16 cellular contexts compared by ENCODE assay signal in genomic region chr9:120478208-120478607, GRCh38.
A peak's percentile ranks its signal among the peaks of the same experiment; 100 is the strongest.
DNase-seq lines count a peak whose midpoint lies in the region; ATAC-seq, FAIRE-seq and TF ChIP-seq lines count a peak whose summit lies in the region.
"Had no signal": no experiment of that assay in that cellular context is flagged by ENCODE, and none has a peak within 500 bp of the region (broad histone marks: within the 10 kb centered on the region; RNA-seq: fewer than 3 reads in every experiment).

No MANE protein-coding gene starts in this region.

- 97% methylated on average over 6 of the region's 6 CpGs for WGBS in HepG2 (ENCODE audit: low lambda C conversion rate)

- H3K79me2 ChIP-seq in astrocyte (ENCODE audit: insufficient read depth, low read length) = no peaks in the 10 kb centered on the region
- peaks cover 4% of the 10 kb centered on the region for H3K79me2 ChIP-seq in HepG2 (ENCODE audit: insufficient read depth, low read length)

- H3K27me3 ChIP-seq in astrocyte (ENCODE audit: insufficient read depth, low read length) (no peaks in the 10 kb centered on the region), HepG2 (ENCODE audit: control insufficient read depth in 1 of 2, insufficient read depth in 2 of 2, low read length in 2 of 2) (no peaks in the 10 kb centered on the region)
- H3K27me3 ChIP-seq: ascending aorta had no signal

- no peak for TF ChIP-seq RAD21 in HepG2 (CRISPR knock-in tag; IDR thresholded peaks at IDR 0.05)

- H4K20me1 ChIP-seq in astrocyte (ENCODE audit: insufficient read depth, low read length) = no peaks in the 10 kb centered on the region
- H4K20me1 ChIP-seq in HepG2 (ENCODE audit: insufficient read depth, low read length) = no peaks in the 10 kb centered on the region

- peaks cover 11% of the 10 kb centered on the region for H3K36me3 Mint-ChIP-seq in astrocyte (ENCODE audit: low read depth, unreplicated experiment)

- H2AFZ ChIP-seq in astrocyte (ENCODE audit: low read depth, low read length) (no peak overlapping the region), HepG2 (ENCODE audit: low read length) (no peak overlapping the region)
- H2AFZ ChIP-seq: GM23338 had no signal

- no peaks in the 10 kb centered on the region for H3K27me3 Mint-ChIP-seq in astrocyte (ENCODE audit: low read depth, unreplicated experiment)
- H3K27me3 Mint-ChIP-seq: activated T-cell treated with anti-CD3 and anti-CD28 coated beads, Interleukin-2, amount 50 U/mL, for 24 hours; memory B cell had no signal

- H3K4me1 Mint-ChIP-seq in astrocyte (ENCODE audit: low read depth, unreplicated experiment) = peaks cover 2% of the 10 kb centered on the region
- H3K4me1 Mint-ChIP-seq: stimulated activated effector memory CD8-positive, alpha-beta T cell treated with anti-CD3 and anti-CD28 coated beads, Interleukin-12 subunit alpha, Interleukin-12 subunit beta, amount 100 ng/mL, for 72 hours had no signal

- H3K36me3 ChIP-seq in astrocyte (ENCODE audit: insufficient read depth, low read length) (peaks cover 4% of the 10 kb centered on the region), HepG2 (replicated peaks in 1 of 2; ENCODE audit: control insufficient read depth in 1 of 2, insufficient read depth in 2 of 2, low read length in 2 of 2) (peaks cover 28 to 81% of the 10 kb centered on the region in 2 experiments)

- no peaks in the 10 kb centered on the region for H3K9me3 ChIP-seq in astrocyte (ENCODE audit: insufficient read depth, low read depth, low read length)
- no peaks in the 10 kb centered on the region for H3K9me3 ChIP-seq in HepG2 (ENCODE audit: low read length)
- H3K9me3 ChIP-seq: ascending aorta had no signal

- ATAC-seq in HepG2 (no peak), HG03571 (IDR thresholded peaks at IDR 0.05; ENCODE audit: unreplicated experiment) (no peak)

- POLR2A ChIA-PET in HepG2 (lab: Yijun Ruan, JAX) = no interaction called here

- DNase-seq in LNCaP clone FGC (ENCODE audit: low read depth) = peak; percentile 34
- no peak for DNase-seq in astrocyte (ENCODE audit: low read depth)
- no peak for DNase-seq in HepG2 (ENCODE audit: low spot score)
- DNase-seq in nucleus accumbens (lab: John Stamatoyannopoulos, UW) = no peak
- no peak for DNase-seq in substantia nigra (lab: John Stamatoyannopoulos, UW)
- DNase-seq in ACHN = no peak
- DNase-seq: activated CD4-positive, alpha-beta T cell treated with anti-CD3 and anti-CD28 coated beads for 1 hour; activated T-cell treated with anti-CD3 and anti-CD28 coated beads, Interleukin-2, amount 50 U/mL, for 24 hours; DMS79; effector memory CD4-positive, alpha-beta T cell had no signal

- peak overlapping the region; percentile 60 for H3K27ac ChIP-seq in C4-2B
- H3K27ac ChIP-seq in astrocyte (ENCODE audit: low read depth, low read length) = no peak overlapping the region
- H3K27ac ChIP-seq in HepG2 (ENCODE audit: extremely low read length, insufficient read depth, low read length) = no peak overlapping the region
- H3K27ac ChIP-seq in substantia nigra (ENCODE audit: low read depth, low read length, poor library complexity, severe bottlenecking) = no peak overlapping the region
- H3K27ac ChIP-seq: ascending aorta had no signal

- H3K9me3 Mint-ChIP-seq in astrocyte (ENCODE audit: unreplicated experiment) = no peaks in the 10 kb centered on the region
- H3K9me3 Mint-ChIP-seq: activated T-cell treated with anti-CD3 and anti-CD28 coated beads, Interleukin-2, amount 50 U/mL, for 24 hours; GM23338; memory B cell; stimulated activated effector memory CD8-positive, alpha-beta T cell treated with anti-CD3 and anti-CD28 coated beads, Interleukin-12 subunit alpha, Interleukin-12 subunit beta, amount 100 ng/mL, for 72 hours had no signal

- H3K9ac ChIP-seq in astrocyte (ENCODE audit: low read length) = peak overlapping the region; percentile 16
- no peak overlapping the region for H3K9ac ChIP-seq in HepG2 (ENCODE audit: insufficient read depth, low read depth, low read length)

- in situ Hi-C loops in HepG2 (cut with HindIII; ENCODE audit: extremely low pct_ligation_motif_present, low pct_unique_long_range_greater_than_20kb) (no loop called here), ACHN (cut with HindIII; ENCODE audit: low pct_ligation_motif_present, low pct_unique_long_range_greater_than_20kb, low sequenced_read_pairs) (no loop called here)

- H3K4me2 ChIP-seq in astrocyte (ENCODE audit: low read length) (peak overlapping the region; percentile 37), HepG2 (ENCODE audit: low read depth, low read length) (no peak overlapping the region)
- H3K4me2 ChIP-seq: GM23338 had no signal

- H3K4me3 ChIP-seq in LNCaP clone FGC (ENCODE audit: low read depth, low read length) = no peak overlapping the region
- no peak overlapping the region for H3K4me3 ChIP-seq in astrocyte (ENCODE audit: insufficient read depth, low read depth, low read length)
- H3K4me3 ChIP-seq in HepG2 (replicated peaks in 1 of 3; ENCODE audit: insufficient read depth in 1 of 3, low read depth in 2 of 3, low read length in 3 of 3) = no peak overlapping the region
- H3K4me3 ChIP-seq: ascending aorta, GM23338 had no signal

- TF ChIP-seq EP300 in HepG2 (IDR thresholded peaks at IDR 0.05; ENCODE audit: low read depth in 2 of 2, low read length in 2 of 2) (no peak), HepG2 (CRISPR knock-in tag; IDR thresholded peaks at IDR 0.05; ENCODE audit: borderline replicate concordance) (no peak)

- FAIRE-seq in astrocyte (lab: Jason Lieb, UNC) (no peak), HepG2 (lab: Jason Lieb, UNC) (no peak)

- CTCF ChIA-PET in HepG2 (lab: Yijun Ruan, JAX; ENCODE audit: low intra/inter-chr PET ratio, low total read pairs) = no interaction called here

- no peak for TF ChIP-seq POLR2A in HepG2 (IDR thresholded peaks at IDR 0.05; ENCODE audit: insufficient read depth in 1 of 2, low read depth in 2 of 2, low read length in 2 of 2)

- intact Hi-C loops in HepG2 (cut with micrococcal nuclease; ENCODE audit: unreplicated experiment) = no loop called here

- no TSS peak for BruUV-seq in HepG2 (replicated peaks; lab: Mats Ljungman, UMichigan)

- H3K4me1 ChIP-seq in astrocyte (ENCODE audit: insufficient read depth, low read length) (peaks cover 28% of the 10 kb centered on the region), HepG2 (ENCODE audit: insufficient read depth, low read length) (peaks cover 15% of the 10 kb centered on the region)

- no peak overlapping the region for H3K4me3 Mint-ChIP-seq in astrocyte (ENCODE audit: unreplicated experiment)
- H3K4me3 Mint-ChIP-seq: activated T-cell treated with anti-CD3 and anti-CD28 coated beads, Interleukin-2, amount 50 U/mL, for 24 hours; GM23338; memory B cell; stimulated activated effector memory CD8-positive, alpha-beta T cell treated with anti-CD3 and anti-CD28 coated beads, Interleukin-12 subunit alpha, Interleukin-12 subunit beta, amount 100 ng/mL, for 72 hours had no signal

- TF ChIP-seq CTCF in C4-2B (conservative IDR thresholded peaks at IDR 0.05) (no peak), LNCaP clone FGC (IDR thresholded peaks at IDR 0.05; ENCODE audit: control insufficient read depth, extremely low read depth, insufficient read depth) (no peak), astrocyte (IDR thresholded peaks at IDR 0.05; ENCODE audit: insufficient read depth, low read depth, low read length) (no peak), HepG2 (CRISPR knock-in tag; IDR thresholded peaks at IDR 0.05) (no peak)

- no peak overlapping the region for H3K27ac Mint-ChIP-seq in astrocyte (ENCODE audit: unreplicated experiment)
- H3K27ac Mint-ChIP-seq: activated T-cell treated with anti-CD3 and anti-CD28 coated beads, Interleukin-2, amount 50 U/mL, for 24 hours; GM23338; memory B cell; stimulated activated effector memory CD8-positive, alpha-beta T cell treated with anti-CD3 and anti-CD28 coated beads, Interleukin-12 subunit alpha, Interleukin-12 subunit beta, amount 100 ng/mL, for 72 hours had no signal

TF ChIP-seq in HepG2, 621 proteins besides CTCF, POLR2A, EP300 and RAD21:
- TF ChIP-seq CEBPB (IDR thresholded peaks at IDR 0.05; ENCODE audit: borderline replicate concordance, low read depth, low read length) = peak; percentile 25; the same call in 1 of the 2 replicates
- TF ChIP-seq JDP2 (CRISPR knock-in tag; IDR thresholded peaks at IDR 0.05; ENCODE audit: borderline replicate concordance) = no peak
TF ChIP-seq in HepG2: peak in this region for 1.
